In the genomic region with DNA sequence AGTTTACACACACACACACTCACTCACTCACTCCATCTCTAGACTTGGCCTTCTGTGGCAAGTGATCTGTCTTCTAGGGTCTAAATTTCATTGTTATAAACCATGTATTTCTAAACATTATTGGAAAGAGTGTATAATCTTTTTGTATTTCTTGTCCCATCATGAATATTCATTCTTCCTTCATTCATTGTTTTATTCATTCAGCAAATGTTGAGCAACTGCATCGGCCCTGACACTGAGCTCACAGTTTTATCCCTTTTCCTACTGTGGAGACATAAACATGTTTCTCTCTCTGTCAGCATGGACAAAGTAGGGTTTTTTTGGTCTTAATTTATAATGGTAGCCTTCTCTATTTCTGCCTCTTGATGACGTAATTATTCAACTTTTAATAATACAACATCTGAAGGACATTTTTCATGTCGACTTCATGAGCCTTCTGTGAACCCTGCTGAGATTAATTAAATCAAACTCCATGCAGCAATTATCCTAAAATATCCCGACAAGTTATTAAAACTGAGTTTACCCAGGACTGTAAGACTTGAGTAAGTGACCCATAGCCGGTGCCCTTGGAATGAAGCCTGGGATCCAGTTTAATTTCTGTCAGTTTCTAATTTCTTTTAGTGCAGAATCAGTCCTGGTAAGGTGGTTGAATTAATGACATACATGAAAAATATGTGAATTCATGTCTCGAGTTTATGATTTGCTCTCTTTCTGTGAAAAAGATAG, we compare ENCODE assay signal across 15 cellular contexts. TPM values are rescaled to one million over a fixed set of nuclear protein-coding genes. Genes with fewer than 3 reads are reported as not detected.
DNase-seq lines count a peak whose midpoint lies in the region; TF ChIP-seq lines count a peak whose summit lies in the region.
"Had no signal": no experiment of that assay in that cellular context is flagged by ENCODE, and none has a peak within 500 bp of the region (broad histone marks: within the 10 kb centered on the region; RNA-seq: fewer than 3 reads in every experiment).

No MANE protein-coding gene starts in this region.

- CTCF ChIA-PET in HEK293 (lab: Yijun Ruan, JAX) (no interaction called here), PC-9 (lab: Charles Lee) (no interaction called here)

- H3K36me3 Mint-ChIP-seq in activated naive CD8-positive, alpha-beta T cell: peaks cover 21% of the 10 kb centered on the region

- no peak overlapping the region for H3K4me2 ChIP-seq in PC-9
- H3K4me2 ChIP-seq: GM23338 had no signal

- H3F3A ChIP-seq in PC-9 (ENCODE audit: insufficient read depth, low read depth): no peaks in the 10 kb centered on the region

- H3K27me3 ChIP-seq in sigmoid colon (no peaks in the 10 kb centered on the region), colonic mucosa (no peaks in the 10 kb centered on the region), PC-9 (ENCODE audit: insufficient read depth, low read depth) (no peaks in the 10 kb centered on the region)

- H3K36me3 ChIP-seq in HEK293 (ENCODE audit: control insufficient read depth in 2 of 2, insufficient read depth in 1 of 2, low read length in 2 of 2) (peaks cover 0 to 16% of the 10 kb centered on the region in 2 experiments; a peak in 1 of 3 replicates), sigmoid colon (no peaks in the 10 kb centered on the region), colonic mucosa (no peaks in the 10 kb centered on the region), PC-9 (ENCODE audit: low read depth) (0 out of 2 replicates have a peak, but pooled peaks cover 11% of the 10 kb centered on the region)

- no peak overlapping the region for H3K9ac ChIP-seq in colonic mucosa (ENCODE audit: low read depth in 2 of 2, low read length in 2 of 2)

- H3K9me3 Mint-ChIP-seq in activated naive CD8-positive, alpha-beta T cell (ENCODE audit: low read depth): no peaks in the 10 kb centered on the region
- H3K9me3 Mint-ChIP-seq: activated naive CD8-positive, alpha-beta T cell treated with anti-CD3 and anti-CD28 coated beads, Interleukin-2, amount 10 ng/mL, durations not matched to agents 7 days and 5 days; GM23338; WTC11 had no signal

- H3K27me3 Mint-ChIP-seq in activated naive CD8-positive, alpha-beta T cell: no peaks in the 10 kb centered on the region
- H3K27me3 Mint-ChIP-seq: activated naive CD8-positive, alpha-beta T cell treated with anti-CD3 and anti-CD28 coated beads, Interleukin-2, amount 10 ng/mL, durations not matched to agents 7 days and 5 days had no signal

- no peak overlapping the region for H3K4me3 ChIP-seq in HEK293 (ENCODE audit: low read depth, low read length)
- no peak overlapping the region for H3K4me3 ChIP-seq in fibroblast of villous mesenchyme (ENCODE audit: low read depth, low read length)
- no peak overlapping the region for H3K4me3 ChIP-seq in sigmoid colon
- no peak overlapping the region for H3K4me3 ChIP-seq in colonic mucosa
- H3K4me3 ChIP-seq in PC-9: no peak overlapping the region
- H3K4me3 ChIP-seq: GM23338 had no signal

- peaks cover 92% of the 10 kb centered on the region for H3K79me2 ChIP-seq in PC-9 (ENCODE audit: low read depth)

- H3K27ac Mint-ChIP-seq in activated naive CD8-positive, alpha-beta T cell: peak overlapping the region; percentile 86
- H3K27ac Mint-ChIP-seq: activated naive CD8-positive, alpha-beta T cell treated with anti-CD3 and anti-CD28 coated beads, Interleukin-2, amount 10 ng/mL, durations not matched to agents 7 days and 5 days; B cell; GM23338 had no signal

- H3K9me3 ChIP-seq in HEK293 (ENCODE audit: control insufficient read depth, insufficient read depth, low read depth, low read length) (no peaks in the 10 kb centered on the region), sigmoid colon (no peaks in the 10 kb centered on the region), colonic mucosa (no peaks in the 10 kb centered on the region), PC-9 (ENCODE audit: insufficient read depth, low read depth) (no peaks in the 10 kb centered on the region)

- H2AFZ ChIP-seq in PC-9: no peak overlapping the region
- H2AFZ ChIP-seq: GM23338 had no signal

- H3K27ac ChIP-seq in HEK293 (ENCODE audit: extremely low read depth, low read depth, low read length) (no peak overlapping the region), sigmoid colon (peak overlapping the region in 3 of 4 donors; percentile 14 to 58 (median 53)), colonic mucosa (no peak overlapping the region), PC-9 (no peak overlapping the region)

- POLR2A ChIA-PET in HEK293 (lab: Yijun Ruan, JAX) (no interaction called here), PC-9 (lab: Charles Lee; ENCODE audit: unreplicated experiment) (no interaction called here)

- TF ChIP-seq EP300 in sigmoid colon (IDR thresholded peaks at IDR 0.05): no peak

- H3K9me2 ChIP-seq in PC-9 (ENCODE audit: insufficient read depth): no peaks in the 10 kb centered on the region

- TF ChIP-seq POLR2A in sigmoid colon (IDR thresholded peaks at IDR 0.05): no peak

- 66 to 75% methylated on average over 6 of the region's 6 CpGs for WGBS in sigmoid colon, 2 donors

- intact Hi-C loops in sigmoid colon (cut with DNase I) (no loop called here), colonic mucosa (cut with DNase I) (no loop called here), PC-9 (cut with micrococcal nuclease; ENCODE audit: unreplicated experiment) (no loop called here)

- DNase-seq in fibroblast of villous mesenchyme (ENCODE audit: low read depth): peak; percentile 42
- no peak for DNase-seq in sigmoid colon
- no peak for DNase-seq in GDM1 (lab: John Stamatoyannopoulos, UW)
- no peak for DNase-seq in colonic mucosa
- DNase-seq in PC-9: no peak
- DNase-seq: activated naive CD8-positive, alpha-beta T cell treated with anti-CD3 and anti-CD28 coated beads, Interleukin-2, amount 10 ng/mL, durations not matched to agents 7 days and 5 days; central memory CD4-positive, alpha-beta T cell; GF-D8; Kasumi-1; NCI-H1105 treated with DMSO at 0.1 percent for 48 hours had no signal

- BruUV-seq in PC-9 (replicated peaks; lab: Mats Ljungman, UMichigan): no TSS peak

- H3K4me1 ChIP-seq in HEK293 (ENCODE audit: control insufficient read depth, insufficient read depth, low read length) (0 out of 2 replicates have a peak, but pooled peaks cover under 1% of the 10 kb centered on the region), sigmoid colon (peaks cover 0 to 26% (median 12%) of the 10 kb centered on the region in 4 donors), colonic mucosa (no peaks in the 10 kb centered on the region), PC-9 (replicated peaks; ENCODE audit: insufficient read depth) (peaks cover 3% of the 10 kb centered on the region)

- peak overlapping the region; percentile 2 for H3K4me3 Mint-ChIP-seq in activated naive CD8-positive, alpha-beta T cell
- H3K4me3 Mint-ChIP-seq: activated naive CD8-positive, alpha-beta T cell treated with anti-CD3 and anti-CD28 coated beads, Interleukin-2, amount 10 ng/mL, durations not matched to agents 7 days and 5 days; B cell; GM23338; WTC11 had no signal

- H4K20me1 ChIP-seq in PC-9 (ENCODE audit: insufficient read depth): peaks cover 17% of the 10 kb centered on the region

- H3K4me1 Mint-ChIP-seq in activated naive CD8-positive, alpha-beta T cell (ENCODE audit: low read depth): peaks cover 45% of the 10 kb centered on the region
- H3K4me1 Mint-ChIP-seq: B cell had no signal

- no peak for TF ChIP-seq CTCF in HEK293 (tag by site-specific recombination; IDR thresholded peaks at IDR 0.05)
- TF ChIP-seq CTCF in fibroblast of villous mesenchyme (IDR thresholded peaks at IDR 0.05; ENCODE audit: insufficient read depth, low read depth, low read length): no peak
- no peak for TF ChIP-seq CTCF in sigmoid colon (IDR thresholded peaks at IDR 0.05)
- no peak for TF ChIP-seq CTCF in colonic mucosa (IDR thresholded peaks at IDR 0.05)
- TF ChIP-seq CTCF in PC-9 (conservative IDR thresholded peaks at IDR 0.05): no peak

TF ChIP-seq in HEK293, 187 proteins besides CTCF, POLR2A, EP300 and RAD21:
- TF ChIP-seq, protein P1, sequence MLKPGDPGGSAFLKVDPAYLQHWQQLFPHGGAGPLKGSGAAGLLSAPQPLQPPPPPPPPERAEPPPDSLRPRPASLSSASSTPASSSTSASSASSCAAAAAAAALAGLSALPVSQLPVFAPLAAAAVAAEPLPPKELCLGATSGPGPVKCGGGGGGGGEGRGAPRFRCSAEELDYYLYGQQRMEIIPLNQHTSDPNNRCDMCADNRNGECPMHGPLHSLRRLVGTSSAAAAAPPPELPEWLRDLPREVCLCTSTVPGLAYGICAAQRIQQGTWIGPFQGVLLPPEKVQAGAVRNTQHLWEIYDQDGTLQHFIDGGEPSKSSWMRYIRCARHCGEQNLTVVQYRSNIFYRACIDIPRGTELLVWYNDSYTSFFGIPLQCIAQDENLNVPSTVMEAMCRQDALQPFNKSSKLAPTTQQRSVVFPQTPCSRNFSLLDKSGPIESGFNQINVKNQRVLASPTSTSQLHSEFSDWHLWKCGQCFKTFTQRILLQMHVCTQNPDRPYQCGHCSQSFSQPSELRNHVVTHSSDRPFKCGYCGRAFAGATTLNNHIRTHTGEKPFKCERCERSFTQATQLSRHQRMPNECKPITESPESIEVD (tag by site-specific recombination; IDR thresholded peaks at IDR 0.05): peak; percentile 56; the same call in 1 of the 2 replicates
- TF ChIP-seq ZNF391 (tag by site-specific recombination; IDR thresholded peaks at IDR 0.05; ENCODE audit: borderline replicate concordance, low read depth): no peak

RNA-seq across cellular contexts. Expression of gene SPATA13, which starts 7.3 kb away (rescaled TPM):
- total RNA-seq in fibroblast of villous mesenchyme (17.7 and 19.9 TPM in 2 replicates), sigmoid colon (10 to 100 TPM; 16.1 to 29.4 (median 21.7) TPM), colonic mucosa (10 to 100 TPM; 41.5 to 43.8 TPM), PC-9 (2021) (28.7 and 33.0 TPM in 2 replicates)
- 10 to 100 TPM; 15.6 to 20.6 (median 18.1) TPM for polyA plus RNA-seq in sigmoid colon

Comparison
In these comparisons a context has a peak if more than half of its experiments do, and no peak if none do; other contexts are left out.
1. H3K27ac ChIP-seq: peak in sigmoid colon (3 of 4); none in HEK293 (single experiment), colonic mucosa (single experiment) and PC-9 (single experiment).